8 cellular contexts compared by ENCODE assay signal in genomic region chr2:121596221-121597080, GRCh38. TPM values are rescaled to one million over a fixed set of nuclear protein-coding genes. Genes with fewer than 3 reads are reported as not detected.
A peak's percentile ranks its signal among the peaks of the same experiment; 100 is the strongest.
DNase-seq lines count a peak whose midpoint lies in the region; ATAC-seq and TF ChIP-seq lines count a peak whose summit lies in the region.

No MANE protein-coding gene starts in this region.

- no peaks in the 10 kb centered on the region for H3K9me3 ChIP-seq in stomach

- H3K27me3 ChIP-seq in kidney epithelial cell (ENCODE audit: control insufficient read depth, insufficient read depth, low read length) = no peaks in the 10 kb centered on the region
- H3K27me3 ChIP-seq in stomach = no peaks in the 10 kb centered on the region

- ATAC-seq in GM19467 (IDR thresholded peaks at IDR 0.05; ENCODE audit: unreplicated experiment) (peak; percentile 59), HG03460 (IDR thresholded peaks at IDR 0.05; ENCODE audit: unreplicated experiment) (peak; percentile 63)

- in situ Hi-C loops in T47D (cut with HindIII; ENCODE audit: low pct_unique_long_range_greater_than_20kb, low sequenced_read_pairs) = no loop called here

- 43 to 49% (median 46%) methylated on average over 11 of the region's 11 CpGs for WGBS in stomach, 5 donors

- DNase-seq in NCI-H526 (lab: John Stamatoyannopoulos, UW) (peak; percentile 32 to 36), NCI-H526 treated with DMSO at 0.1 percent for 48 hours (lab: John Stamatoyannopoulos, UW) (no peak), OCI-M1 (lab: John Stamatoyannopoulos, UW) (peak; percentile 95), T47D (ENCODE audit: low read depth in 1 of 2, low spot score in 1 of 2) (peak; percentile 26 to 59), kidney epithelial cell (ENCODE audit: low read depth) (peak; percentile 43), stomach (no peak)

- H3K27ac ChIP-seq in stomach = peak overlapping the region; percentile 42 to 68 (median 62)

- intact Hi-C loops in stomach (cut with DNase I; ENCODE audit: low total_unique reads) = no loop called here

- no peak for TF ChIP-seq EP300 in stomach (IDR thresholded peaks at IDR 0.05)

- no peak for TF ChIP-seq POLR2A in stomach (IDR thresholded peaks at IDR 0.05)

- H3K4me3 ChIP-seq in kidney epithelial cell (ENCODE audit: low read depth, low read length) = no peak overlapping the region
- peak overlapping the region in 3 of 4 donors; percentile 2 to 11 (median 11) for H3K4me3 ChIP-seq in stomach

- H3K4me1 ChIP-seq in stomach = peaks cover 19 to 50% (median 33%) of the 10 kb centered on the region in 4 donors

- TF ChIP-seq CTCF in kidney epithelial cell (IDR thresholded peaks at IDR 0.05; ENCODE audit: insufficient read depth, low read length, poor library complexity, severe bottlenecking) (peak; percentile 59), stomach (IDR thresholded peaks at IDR 0.05) (peak in 2 of 7 experiments; percentile 13 to 33)

- no peaks in the 10 kb centered on the region for H3K36me3 ChIP-seq in kidney epithelial cell (ENCODE audit: control insufficient read depth, insufficient read depth, low read length)
- peaks cover 0 to 4% (median 0%) of the 10 kb centered on the region in 4 donors for H3K36me3 ChIP-seq in stomach

RNA-seq across cellular contexts. Expression of gene CLASP1, which starts 52.8 kb away (rescaled TPM):
- 54.1 and 67.1 TPM in 2 replicates for total RNA-seq in kidney epithelial cell
- total RNA-seq in stomach = 100 to 1,000 TPM in 2 of 5 donors, 10 to 100 TPM in 2, 1 to 10 TPM in 1; 8.1 to 188 (median 37.8) TPM
- 10 to 100 TPM in 1 of 3 donors, 1 to 10 TPM in 2; 5.7 to 13.0 (median 6.4) TPM for polyA plus RNA-seq in stomach

Comparison
In these comparisons a context has a peak if more than half of its experiments do, and no peak if none do; other contexts are left out.
1. DNase-seq: peak in NCI-H526 (2 of 2), OCI-M1 (single experiment), T47D (2 of 2) and kidney epithelial cell (single experiment); none in NCI-H526 treated with DMSO at 0.1 percent for 48 hours (single experiment) and stomach (single experiment).